8 cellular contexts compared by ENCODE assay signal in genomic region chr2:231661422-231662027, GRCh38. TPM values are rescaled to one million over a fixed set of nuclear protein-coding genes. Genes with fewer than 3 reads are reported as not detected.
DNase-seq lines count a peak whose midpoint lies in the region; ATAC-seq and TF ChIP-seq lines count a peak whose summit lies in the region.

No MANE protein-coding gene starts in this region.

- no peaks in the 10 kb centered on the region for H3K27me3 Mint-ChIP-seq in activated T-helper 2 cell treated with anti-CD3 and anti-CD28 coated beads, Interferon-gamma antibody, Interleukin-2, Interleukin-4, amounts not matched to agents 10 μg/mL and 5 μg/mL and 100 μg/mL, durations not matched to agents 14 hours and 24 hours and 36 hours (ENCODE audit: low read depth)
- H3K27me3 Mint-ChIP-seq in stimulated activated naive B cell treated with anti-CD40 and anti-IgM and Interleukin-4, amounts not matched to agents 10 μg/mL and 1 μg/mL and 100 μg/mL, for 72 hours, result no peaks in the 10 kb centered on the region

- intact Hi-C loops in activated T-helper 2 cell treated with anti-CD3 and anti-CD28 coated beads, Interferon-gamma antibody, Interleukin-2, Interleukin-4, amounts not matched to agents 10 μg/mL and 5 μg/mL and 100 μg/mL, durations not matched to agents 14 hours and 24 hours and 36 hours (cut with micrococcal nuclease), result loop anchor here (1.0 kb wide), 5 partner anchors 19 to 147 kb away; partner anchors contain the start of gene PDE6D

- no peak for ATAC-seq in stimulated activated naive B cell treated with anti-CD40 and anti-IgM and Interleukin-4, amounts not matched to agents 10 μg/mL and 1 μg/mL and 100 μg/mL, for 72 hours (replicated peaks)
- no peak for ATAC-seq in HG03442 (IDR thresholded peaks at IDR 0.05; ENCODE audit: unreplicated experiment)

- H3K4me3 ChIP-seq in HL-60 (replicated peaks; ENCODE audit: insufficient read depth, low read length) (peak overlapping the region; percentile 4; the same call in 1 of the 2 replicates), iPS-15b (ENCODE audit: low read depth, low read length) (peak overlapping the region; percentile 48)

- H3K9me3 ChIP-seq in iPS-15b (ENCODE audit: control insufficient read depth, insufficient read depth, low read length), result no peaks in the 10 kb centered on the region

- H3K36me3 ChIP-seq in iPS-15b (ENCODE audit: control insufficient read depth, insufficient read depth, low read length), result no peaks in the 10 kb centered on the region

- no peak for TF ChIP-seq CTCF in HL-60 (IDR thresholded peaks at IDR 0.05; ENCODE audit: insufficient read depth, low read length)

- H3K27ac ChIP-seq in HL-60 (replicated peaks), result peak overlapping the region; percentile 62

- no peak for DNase-seq in HL-60 (ENCODE audit: low read depth in 1 of 2, low spot score in 1 of 2)
- no peak for DNase-seq in activated T-helper 2 cell treated with anti-CD3 and anti-CD28 coated beads, Interferon-gamma antibody, Interleukin-2, Interleukin-4, amounts not matched to agents 10 μg/mL and 5 μg/mL and 100 μg/mL, durations not matched to agents 14 hours and 24 hours and 36 hours (ENCODE audit: low spot score)
- DNase-seq in stimulated activated naive B cell treated with anti-CD40 and anti-IgM and Interleukin-4, amounts not matched to agents 10 μg/mL and 1 μg/mL and 100 μg/mL, for 72 hours, result no peak
- no peak for DNase-seq in NK-92 (lab: John Stamatoyannopoulos, UW; ENCODE audit: unreplicated experiment)
- no peak for DNase-seq in NCI-H146 treated with DMSO at 0.1 percent for 48 hours (lab: John Stamatoyannopoulos, UW; ENCODE audit: unreplicated experiment)
- DNase-seq in NOMO-1 (lab: John Stamatoyannopoulos, UW; ENCODE audit: unreplicated experiment in 2 of 2), result no peak

- H3K9me3 Mint-ChIP-seq in activated T-helper 2 cell treated with anti-CD3 and anti-CD28 coated beads, Interferon-gamma antibody, Interleukin-2, Interleukin-4, amounts not matched to agents 10 μg/mL and 5 μg/mL and 100 μg/mL, durations not matched to agents 14 hours and 24 hours and 36 hours, result no peaks in the 10 kb centered on the region
- H3K9me3 Mint-ChIP-seq in stimulated activated naive B cell treated with anti-CD40 and anti-IgM and Interleukin-4, amounts not matched to agents 10 μg/mL and 1 μg/mL and 100 μg/mL, for 72 hours, result peaks cover 4 to 6% of the 10 kb centered on the region in 2 donors

- peaks cover 2% of the 10 kb centered on the region for H3K4me1 ChIP-seq in iPS-15b (ENCODE audit: control insufficient read depth, insufficient read depth, low read length)

- H3K27me3 ChIP-seq in HL-60 (ENCODE audit: insufficient read depth, poor library complexity, severe bottlenecking), result no peaks in the 10 kb centered on the region
- H3K27me3 ChIP-seq in iPS-15b (ENCODE audit: control insufficient read depth, insufficient read depth, low read length), result peaks cover 2% of the 10 kb centered on the region

- peaks cover 5% of the 10 kb centered on the region for H3K36me3 Mint-ChIP-seq in activated T-helper 2 cell treated with anti-CD3 and anti-CD28 coated beads, Interferon-gamma antibody, Interleukin-2, Interleukin-4, amounts not matched to agents 10 μg/mL and 5 μg/mL and 100 μg/mL, durations not matched to agents 14 hours and 24 hours and 36 hours (ENCODE audit: low read depth)
- peaks cover 6 to 9% of the 10 kb centered on the region in 2 donors for H3K36me3 Mint-ChIP-seq in stimulated activated naive B cell treated with anti-CD40 and anti-IgM and Interleukin-4, amounts not matched to agents 10 μg/mL and 1 μg/mL and 100 μg/mL, for 72 hours

- peak overlapping the region; percentile 93 for H3K27ac Mint-ChIP-seq in activated T-helper 2 cell treated with anti-CD3 and anti-CD28 coated beads, Interferon-gamma antibody, Interleukin-2, Interleukin-4, amounts not matched to agents 10 μg/mL and 5 μg/mL and 100 μg/mL, durations not matched to agents 14 hours and 24 hours and 36 hours
- H3K27ac Mint-ChIP-seq in stimulated activated naive B cell treated with anti-CD40 and anti-IgM and Interleukin-4, amounts not matched to agents 10 μg/mL and 1 μg/mL and 100 μg/mL, for 72 hours, result peak overlapping the region; percentile 95

- peak overlapping the region; percentile 95 for H3K9ac ChIP-seq in iPS-15b (ENCODE audit: low read depth, low read length)

- peak overlapping the region; percentile 56 for H3K4me3 Mint-ChIP-seq in activated T-helper 2 cell treated with anti-CD3 and anti-CD28 coated beads, Interferon-gamma antibody, Interleukin-2, Interleukin-4, amounts not matched to agents 10 μg/mL and 5 μg/mL and 100 μg/mL, durations not matched to agents 14 hours and 24 hours and 36 hours (ENCODE audit: low read depth)
- peak overlapping the region; percentile 77 to 81 for H3K4me3 Mint-ChIP-seq in stimulated activated naive B cell treated with anti-CD40 and anti-IgM and Interleukin-4, amounts not matched to agents 10 μg/mL and 1 μg/mL and 100 μg/mL, for 72 hours

- peaks cover 14% of the 10 kb centered on the region for H3K4me1 Mint-ChIP-seq in activated T-helper 2 cell treated with anti-CD3 and anti-CD28 coated beads, Interferon-gamma antibody, Interleukin-2, Interleukin-4, amounts not matched to agents 10 μg/mL and 5 μg/mL and 100 μg/mL, durations not matched to agents 14 hours and 24 hours and 36 hours (ENCODE audit: low read depth)
- H3K4me1 Mint-ChIP-seq in stimulated activated naive B cell treated with anti-CD40 and anti-IgM and Interleukin-4, amounts not matched to agents 10 μg/mL and 1 μg/mL and 100 μg/mL, for 72 hours, result peaks cover 14 to 51% of the 10 kb centered on the region in 2 donors

RNA-seq across cellular contexts. Expression of gene PTMA, which starts 46.8 kb away (rescaled TPM):
- total RNA-seq in activated T-helper 2 cell treated with anti-CD3 and anti-CD28 coated beads, Interferon-gamma antibody, Interleukin-2, Interleukin-4, amounts not matched to agents 10 μg/mL and 5 μg/mL and 100 μg/mL, durations not matched to agents 14 hours and 24 hours and 36 hours, result 2,151 and 2,259 TPM in 2 replicates
